Comparison of ENCODE assay signal across 10 cellular contexts in the genomic region with DNA sequence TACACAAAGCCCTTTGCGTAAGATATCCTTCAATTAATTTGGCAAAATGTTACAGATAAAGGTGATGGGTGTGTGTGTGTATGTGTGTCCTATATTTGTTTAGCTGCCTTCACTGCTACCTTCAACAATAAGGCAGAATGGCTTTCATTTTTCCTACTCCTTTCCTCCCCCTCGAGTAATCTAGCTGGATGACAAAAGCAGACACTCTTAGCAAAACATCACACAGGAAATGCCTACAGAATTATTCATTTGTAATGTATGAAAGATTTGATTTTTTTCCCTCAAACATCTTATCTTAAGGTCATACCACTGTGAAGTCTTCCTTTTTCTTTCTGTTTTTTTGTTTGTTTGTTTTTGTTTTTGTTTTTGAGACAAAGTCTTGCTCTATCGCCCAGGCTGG. TPM values are rescaled to one million over a fixed set of nuclear protein-coding genes. Genes with fewer than 3 reads are reported as not detected.
DNase-seq lines count a peak whose midpoint lies in the region; ATAC-seq and TF ChIP-seq lines count a peak whose summit lies in the region.
"Had no signal": no experiment of that assay in that cellular context is flagged by ENCODE, and none has a peak within 500 bp of the region (broad histone marks: within the 10 kb centered on the region; RNA-seq: fewer than 3 reads in every experiment).

No MANE protein-coding gene starts in this region.

- H3K27ac ChIP-seq in epithelial cell of prostate (peak overlapping the region; percentile 71), smooth muscle cell (ENCODE audit: low read depth) (peak overlapping the region; percentile 82)

- 55% methylated on average over 3 of the region's 3 CpGs for WGBS in smooth muscle cell (ENCODE audit: low lambda C conversion rate)
- 68 to 73% methylated on average over 3 of the region's 3 CpGs for WGBS in lower leg skin, 2 donors

- H3F3A ChIP-seq in smooth muscle cell (ENCODE audit: low read depth) = no peaks in the 10 kb centered on the region

- H3K4me1 Mint-ChIP-seq in activated CD8-positive, alpha-beta memory T cell treated with anti-CD3 and anti-CD28 coated beads, Interleukin-2, amount 10 ng/mL, durations not matched to agents 7 days and 5 days = peaks cover 55% of the 10 kb centered on the region

- CTCF ChIA-PET in activated CD8-positive, alpha-beta memory T cell treated with anti-CD3 and anti-CD28 coated beads, Interleukin-2, amount 10 ng/mL, durations not matched to agents 7 days and 5 days (lab: Charles Lee) = interaction anchor here (1.0 to 3.2 kb wide), 6 partner anchors 9 to 68 kb away, joined by 3 to 24 read pairs (median 6); partner anchors contain the start of genes AP4B1 and HIPK1

- H3K9me3 ChIP-seq in smooth muscle cell (replicated peaks; ENCODE audit: low read depth) = no peaks in the 10 kb centered on the region
- H3K9me3 ChIP-seq: heart right ventricle had no signal

- peak overlapping the region; percentile 33 for H3K4me2 ChIP-seq in smooth muscle cell

- intact Hi-C loops in lower leg skin (cut with DNase I; ENCODE audit: low total_unique reads) = no loop called here

- DNase-seq in activated CD8-positive, alpha-beta memory T cell treated with anti-CD3 and anti-CD28 coated beads, Interleukin-2, amount 10 ng/mL, durations not matched to agents 7 days and 5 days = no peak
- no peak for DNase-seq in activated CD8-positive, alpha-beta memory T cell treated with anti-CD3 and anti-CD28 coated beads, Interleukin-2, amount 50 U/mL, for 4 hours
- DNase-seq in SK-MEL-5 (ENCODE audit: low read depth, low spot score) = peak; percentile 3
- DNase-seq in epithelial cell of prostate (ENCODE audit: low read depth, low spot score) = no peak
- no peak for DNase-seq in smooth muscle cell (lab: John Stamatoyannopoulos, UW; ENCODE audit: unreplicated experiment)
- DNase-seq in lower leg skin (ENCODE audit: low spot score in 2 of 2) = no peak
- DNase-seq: heart right ventricle had no signal

- in situ Hi-C loops in SK-MEL-5 (cut with HindIII; ENCODE audit: low pct_unique_long_range_greater_than_20kb, low sequenced_read_pairs) = no loop called here

- H3K36me3 ChIP-seq in smooth muscle cell (ENCODE audit: low read depth) = no peaks in the 10 kb centered on the region

- H3K79me2 ChIP-seq in smooth muscle cell (ENCODE audit: low read depth) = no peaks in the 10 kb centered on the region

- H2AFZ ChIP-seq in smooth muscle cell (ENCODE audit: low read depth) = peak overlapping the region; percentile 13

- no peaks in the 10 kb centered on the region for H4K20me1 ChIP-seq in smooth muscle cell (ENCODE audit: low read depth)

- H3K27me3 Mint-ChIP-seq in activated CD8-positive, alpha-beta memory T cell treated with anti-CD3 and anti-CD28 coated beads, Interleukin-2, amount 10 ng/mL, durations not matched to agents 7 days and 5 days = no peaks in the 10 kb centered on the region

- H3K27me3 ChIP-seq in smooth muscle cell (ENCODE audit: low read depth) = no peaks in the 10 kb centered on the region

- H3K4me3 Mint-ChIP-seq in activated CD8-positive, alpha-beta memory T cell treated with anti-CD3 and anti-CD28 coated beads, Interleukin-2, amount 10 ng/mL, durations not matched to agents 7 days and 5 days = no peak overlapping the region

- TF ChIP-seq CTCF in smooth muscle cell (IDR thresholded peaks at IDR 0.05; ENCODE audit: borderline replicate concordance, insufficient read depth, poor library complexity, severe bottlenecking) (no peak), lower leg skin (IDR thresholded peaks at IDR 0.05) (no peak)

- H3K9ac ChIP-seq in smooth muscle cell (ENCODE audit: low read depth) = peak overlapping the region; percentile 68

- no peaks in the 10 kb centered on the region for H3K9me3 Mint-ChIP-seq in activated CD8-positive, alpha-beta memory T cell treated with anti-CD3 and anti-CD28 coated beads, Interleukin-2, amount 10 ng/mL, durations not matched to agents 7 days and 5 days (ENCODE audit: low read depth)

- TF ChIP-seq POLR2A in lower leg skin (IDR thresholded peaks at IDR 0.05) = no peak

- peak overlapping the region; percentile 43 for H3K27ac Mint-ChIP-seq in activated CD8-positive, alpha-beta memory T cell treated with anti-CD3 and anti-CD28 coated beads, Interleukin-2, amount 10 ng/mL, durations not matched to agents 7 days and 5 days

- H3K4me3 ChIP-seq in smooth muscle cell = no peak overlapping the region
- H3K4me3 ChIP-seq in lower leg skin (ENCODE audit: low read depth, poor library complexity, severe bottlenecking) = no peak overlapping the region
- H3K4me3 ChIP-seq: heart right ventricle had no signal

- peaks cover 5% of the 10 kb centered on the region for H3K4me1 ChIP-seq in smooth muscle cell (ENCODE audit: low read depth)

- ATAC-seq in activated CD8-positive, alpha-beta memory T cell treated with anti-CD3 and anti-CD28 coated beads, Interleukin-2, amount 10 ng/mL, durations not matched to agents 7 days and 5 days = no peak
- no peak for ATAC-seq in HG02973 (IDR thresholded peaks at IDR 0.05; ENCODE audit: unreplicated experiment)
- no peak for ATAC-seq in HG03354 (IDR thresholded peaks at IDR 0.05; ENCODE audit: poor library complexity, severe bottlenecking, unreplicated experiment)
- ATAC-seq: heart right ventricle, Panc1 had no signal

- H3K36me3 Mint-ChIP-seq in activated CD8-positive, alpha-beta memory T cell treated with anti-CD3 and anti-CD28 coated beads, Interleukin-2, amount 10 ng/mL, durations not matched to agents 7 days and 5 days = peaks cover 67% of the 10 kb centered on the region

RNA-seq across cellular contexts. Expression of gene PTPN22, which starts 10.6 kb away (rescaled TPM):
- total RNA-seq in activated CD8-positive, alpha-beta memory T cell treated with anti-CD3 and anti-CD28 coated beads, Interleukin-2, amount 10 ng/mL, durations not matched to agents 7 days and 5 days = 100 to 1,000 TPM; 112 to 133 TPM
- total RNA-seq in SK-MEL-5 (2014; rRNA removed; shearing (Covaris generic)) = 0.08 TPM in 1 of 2 replicates, not detected in the other
- polyA plus RNA-seq in SK-MEL-5 (2015; cell fraction: cytosol; rRNA removed) = 0.05 and 0.08 TPM in 2 replicates
- not detected in 2 replicates for polyA plus RNA-seq in SK-MEL-5 (2015; cell fraction: nucleus; rRNA removed)
- total RNA-seq in smooth muscle cell (not detected in 2 replicates), lower leg skin (1 to 10 TPM in 1 of 4 donors, under 1 TPM in 3; 0.56 to 2.3 (median 0.75) TPM)
- not detected in 2 replicates for polyA plus RNA-seq in smooth muscle cell

RNA-seq across cellular contexts. Expression of gene BCL2L15, which starts 26.5 kb away (rescaled TPM):
- 1 to 10 TPM; 1.2 to 2.1 TPM for total RNA-seq in activated CD8-positive, alpha-beta memory T cell treated with anti-CD3 and anti-CD28 coated beads, Interleukin-2, amount 10 ng/mL, durations not matched to agents 7 days and 5 days
- total RNA-seq in SK-MEL-5 (2014; rRNA removed; shearing (Covaris generic)) = not detected in 2 replicates
- not detected in 2 replicates for polyA plus RNA-seq in SK-MEL-5 (2015; cell fraction: cytosol; rRNA removed)
- 0.43 and 0.87 TPM in 2 replicates for polyA plus RNA-seq in SK-MEL-5 (2015; cell fraction: nucleus; rRNA removed)
- total RNA-seq in smooth muscle cell (0.13 TPM in 1 of 2 replicates, not detected in the other), lower leg skin (10 to 100 TPM in 1 of 4 donors, 1 to 10 TPM in 1, under 1 TPM in 1, not detected in 1; 0.17 to 86.4 (median 1.4) TPM)
- polyA plus RNA-seq in smooth muscle cell = not detected in 2 replicates

RNA-seq across cellular contexts. Expression of gene AP4B1, which starts 43.7 kb away (rescaled TPM):
- total RNA-seq in activated CD8-positive, alpha-beta memory T cell treated with anti-CD3 and anti-CD28 coated beads, Interleukin-2, amount 10 ng/mL, durations not matched to agents 7 days and 5 days = 10 to 100 TPM; 57.3 to 61.8 TPM
- total RNA-seq in SK-MEL-5 (2014; rRNA removed; shearing (Covaris generic)) = 4.7 and 8.3 TPM in 2 replicates
- polyA plus RNA-seq in SK-MEL-5 (2015; cell fraction: cytosol; rRNA removed) = 3.9 and 5.6 TPM in 2 replicates
- 33.9 and 48.1 TPM in 2 replicates for polyA plus RNA-seq in SK-MEL-5 (2015; cell fraction: nucleus; rRNA removed)
- total RNA-seq in smooth muscle cell = 9.4 and 17.3 TPM in 2 replicates
- polyA plus RNA-seq in smooth muscle cell = 8.5 and 11.6 TPM in 2 replicates
- 10 to 100 TPM in 1 of 4 donors, 1 to 10 TPM in 3; 5.3 to 19.1 (median 5.9) TPM for total RNA-seq in lower leg skin

RNA-seq across cellular contexts. Expression of gene DCLRE1B, which starts 44.2 kb away (rescaled TPM):
- total RNA-seq in activated CD8-positive, alpha-beta memory T cell treated with anti-CD3 and anti-CD28 coated beads, Interleukin-2, amount 10 ng/mL, durations not matched to agents 7 days and 5 days = 10 to 100 TPM; 19.5 to 21.1 TPM
- total RNA-seq in SK-MEL-5 (2014; rRNA removed; shearing (Covaris generic)) = 5.1 and 6.2 TPM in 2 replicates
- polyA plus RNA-seq in SK-MEL-5 (2015; cell fraction: cytosol; rRNA removed) = 7.3 and 9.7 TPM in 2 replicates
- 1.5 and 3.0 TPM in 2 replicates for polyA plus RNA-seq in SK-MEL-5 (2015; cell fraction: nucleus; rRNA removed)
- total RNA-seq in smooth muscle cell = 5.6 and 11.0 TPM in 2 replicates
- 5.9 and 6.6 TPM in 2 replicates for polyA plus RNA-seq in smooth muscle cell
- total RNA-seq in lower leg skin = 1 to 10 TPM; 2.1 to 4.4 (median 3.5) TPM

RNA-seq across cellular contexts. Expression of gene RSBN1, which starts 48.6 kb away (rescaled TPM):
- total RNA-seq in activated CD8-positive, alpha-beta memory T cell treated with anti-CD3 and anti-CD28 coated beads, Interleukin-2, amount 10 ng/mL, durations not matched to agents 7 days and 5 days = 10 to 100 TPM; 23.7 to 24.9 TPM
- 5.9 and 7.6 TPM in 2 replicates for total RNA-seq in SK-MEL-5 (2014; rRNA removed; shearing (Covaris generic))
- polyA plus RNA-seq in SK-MEL-5 (2015; cell fraction: cytosol; rRNA removed) = 4.2 and 5.1 TPM in 2 replicates
- polyA plus RNA-seq in SK-MEL-5 (2015; cell fraction: nucleus; rRNA removed) = 7.3 and 17.3 TPM in 2 replicates
- total RNA-seq in smooth muscle cell = 18.3 and 22.5 TPM in 2 replicates
- 9.0 and 12.3 TPM in 2 replicates for polyA plus RNA-seq in smooth muscle cell
- total RNA-seq in lower leg skin = 10 to 100 TPM; 18.2 to 37.6 (median 24.5) TPM

Comparison
In these comparisons a context has a peak if more than half of its experiments do, and no peak if none do; other contexts are left out.
1. RNA of gene PTPN22, which starts 10.6 kb away (total RNA-seq): 112 to 133 TPM in activated CD8-positive, alpha-beta memory T cell treated with anti-CD3 and anti-CD28 coated beads, Interleukin-2, amount 10 ng/mL, durations not matched to agents 7 days and 5 days; 0.56 to 2.3 TPM in lower leg skin, 0.08 TPM in SK-MEL-5 and not detected in smooth muscle cell; every median in the first group is over 10 times any median in the second.